ENCODE assay signal across 24 cellular contexts in genomic region chr11:90845126-90845525, GRCh38.
"Had no signal": no experiment of that assay in that cellular context is flagged by ENCODE, and none has a peak within 500 bp of the region (broad histone marks: within the 10 kb centered on the region; RNA-seq: fewer than 3 reads in every experiment).

No MANE protein-coding gene starts in this region.

- H3K36me3 ChIP-seq: SJCRH30 had no signal

- H3K4me1 Mint-ChIP-seq: activated CD4-positive, alpha-beta T cell treated with anti-CD3 and anti-CD28 coated beads, Interleukin-2, amount 10 ng/mL, durations not matched to agents 7 days and 5 days; activated naive CD4-positive, alpha-beta T cell treated with anti-CD3 and anti-CD28 coated beads, Interleukin-2, amount 10 ng/mL, durations not matched to agents 7 days and 5 days; activated naive CD8-positive, alpha-beta T cell treated with anti-CD3 and anti-CD28 coated beads for 36 hours had no signal

- H3K4me3 ChIP-seq: SJCRH30 had no signal

- H3K4me1 ChIP-seq: SJCRH30 had no signal

- H3K27ac ChIP-seq: SJCRH30, VCaP had no signal

- H3K27me3 Mint-ChIP-seq: activated CD4-positive, alpha-beta memory T cell treated with anti-CD3 and anti-CD28 coated beads for 36 hours; activated CD4-positive, alpha-beta T cell treated with anti-CD3 and anti-CD28 coated beads, Interleukin-2, amount 10 ng/mL, durations not matched to agents 7 days and 5 days; activated naive CD4-positive, alpha-beta T cell treated with anti-CD3 and anti-CD28 coated beads, Interleukin-2, amount 10 ng/mL, durations not matched to agents 7 days and 5 days; activated naive CD8-positive, alpha-beta T cell treated with anti-CD3 and anti-CD28 coated beads for 36 hours had no signal

- H3K36me3 Mint-ChIP-seq: activated CD4-positive, alpha-beta memory T cell treated with anti-CD3 and anti-CD28 coated beads for 36 hours; activated naive CD4-positive, alpha-beta T cell treated with anti-CD3 and anti-CD28 coated beads, Interleukin-2, amount 10 ng/mL, durations not matched to agents 7 days and 5 days; activated naive CD8-positive, alpha-beta T cell treated with anti-CD3 and anti-CD28 coated beads for 36 hours had no signal

- H3K27ac Mint-ChIP-seq: activated CD4-positive, alpha-beta memory T cell treated with anti-CD3 and anti-CD28 coated beads for 36 hours; activated CD4-positive, alpha-beta T cell treated with anti-CD3 and anti-CD28 coated beads, Interleukin-2, amount 10 ng/mL, durations not matched to agents 7 days and 5 days; activated naive CD4-positive, alpha-beta T cell treated with anti-CD3 and anti-CD28 coated beads, Interleukin-2, amount 10 ng/mL, durations not matched to agents 7 days and 5 days; activated naive CD8-positive, alpha-beta T cell treated with anti-CD3 and anti-CD28 coated beads for 36 hours; activated T-cell treated with anti-CD3 and anti-CD28 coated beads, Interleukin-2, amount 50 U/mL, for 72 hours; activated T-helper 2 cell treated with anti-CD3 and anti-CD28 coated beads, Interferon-gamma antibody, Interleukin-2, Interleukin-4, amounts not matched to agents 10 μg/mL and 5 μg/mL and 100 μg/mL, durations not matched to agents 14 hours and 24 hours and 36 hours had no signal

- H3K27me3 ChIP-seq: SJCRH30 had no signal

- H3K9me3 Mint-ChIP-seq: activated CD4-positive, alpha-beta memory T cell treated with anti-CD3 and anti-CD28 coated beads for 36 hours; activated CD4-positive, alpha-beta T cell treated with anti-CD3 and anti-CD28 coated beads, Interleukin-2, amount 10 ng/mL, durations not matched to agents 7 days and 5 days; activated naive CD4-positive, alpha-beta T cell treated with anti-CD3 and anti-CD28 coated beads, Interleukin-2, amount 10 ng/mL, durations not matched to agents 7 days and 5 days; activated T-cell treated with anti-CD3 and anti-CD28 coated beads, Interleukin-2, amount 50 U/mL, for 72 hours had no signal

- DNase-seq: activated CD4-positive, alpha-beta memory T cell treated with anti-CD3 and anti-CD28 coated beads for 36 hours; activated CD4-positive, alpha-beta T cell treated with anti-CD3 and anti-CD28 coated beads, Interleukin-2, amount 10 ng/mL, durations not matched to agents 7 days and 5 days; activated CD4-positive, CD25-positive, alpha-beta regulatory T cell; activated CD8-positive, alpha-beta memory T cell treated with anti-CD3 and anti-CD28 coated beads for 24 hours; activated gamma-delta T cell treated with Interleukin-2 at 50 U/mL for 16 hours; activated naive CD4-positive, alpha-beta T cell treated with anti-CD3 and anti-CD28 coated beads, Interleukin-2, amount 10 ng/mL, durations not matched to agents 7 days and 5 days; activated naive CD8-positive, alpha-beta T cell treated with anti-CD3 and anti-CD28 coated beads for 36 hours; activated T-cell treated with anti-CD3 and anti-CD28 coated beads, Interleukin-2, amount 50 U/mL, for 72 hours; anterior cingulate cortex; central memory CD4-positive, alpha-beta T cell; MM.1S; NCI-H1105; NCI-H1436; NCI-H1694 treated with DMSO at 0.1 percent for 48 hours; NCI-H2029 treated with DMSO at 0.1 percent for 48 hours; NCI-H345; NCI-H510A; Right ventricle myocardium superior; RPMI8226; SJCRH30; SK-N-SH; T-helper 1 cell had no signal

- H3K9me3 ChIP-seq: SJCRH30, SK-N-SH had no signal

- H3K4me3 Mint-ChIP-seq: activated CD4-positive, alpha-beta memory T cell treated with anti-CD3 and anti-CD28 coated beads for 36 hours; activated CD4-positive, alpha-beta T cell treated with anti-CD3 and anti-CD28 coated beads, Interleukin-2, amount 10 ng/mL, durations not matched to agents 7 days and 5 days; activated naive CD4-positive, alpha-beta T cell treated with anti-CD3 and anti-CD28 coated beads, Interleukin-2, amount 10 ng/mL, durations not matched to agents 7 days and 5 days; activated naive CD8-positive, alpha-beta T cell treated with anti-CD3 and anti-CD28 coated beads for 36 hours; activated T-cell treated with anti-CD3 and anti-CD28 coated beads, Interleukin-2, amount 50 U/mL, for 72 hours had no signal
